In the genomic region with DNA sequence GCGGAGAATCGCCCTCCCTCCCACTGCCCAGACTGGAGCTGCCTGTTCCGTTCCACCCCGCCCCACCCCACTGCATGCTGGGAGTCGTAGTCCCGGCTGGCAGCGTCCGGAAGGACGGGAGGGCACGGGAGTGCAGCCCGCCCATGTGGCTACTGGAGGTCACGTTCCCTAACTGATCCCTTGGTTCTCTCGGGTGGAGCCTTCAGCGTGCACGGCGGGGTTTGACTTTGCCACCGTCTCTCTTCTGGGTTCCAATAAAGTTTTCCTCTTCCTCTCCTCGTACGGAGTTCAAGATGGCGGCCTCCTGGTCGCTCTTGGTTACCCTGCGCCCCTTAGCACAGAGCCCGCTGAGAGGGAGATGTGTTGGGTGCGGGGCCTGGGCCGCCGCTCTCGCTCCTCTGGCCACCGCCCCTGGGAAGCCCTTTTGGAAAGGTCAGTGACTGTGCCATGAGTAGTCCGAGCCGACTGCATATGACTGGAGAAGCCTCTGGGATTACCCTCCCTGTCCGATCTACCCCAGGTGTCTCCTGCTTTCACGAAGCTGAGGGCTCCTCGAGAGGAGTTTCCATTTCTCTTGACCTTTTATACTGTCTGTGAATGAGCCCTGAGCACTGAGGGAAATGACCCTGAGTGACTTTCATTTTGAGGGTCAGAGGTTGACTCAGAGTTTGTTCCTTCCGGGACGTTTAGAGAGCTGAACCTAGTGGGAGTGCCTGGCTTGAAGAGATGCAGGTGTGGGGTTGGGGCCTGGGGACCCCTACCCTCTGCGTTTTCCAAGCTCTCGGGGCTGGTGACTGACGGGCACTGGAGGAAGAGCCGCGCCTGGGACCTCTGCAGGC, we compare ENCODE assay signal across 8 cellular contexts. TPM values are rescaled to one million over a fixed set of nuclear protein-coding genes. Genes with fewer than 3 reads are reported as not detected.
DNase-seq lines count a peak whose midpoint lies in the region; ATAC-seq and TF ChIP-seq lines count a peak whose summit lies in the region.

A gene (plus strand): TSS at position 268 of the 839 bp plus-strand sequence. CDS start 26 bp downstream, at position 294.

- peak; percentile 83 for ATAC-seq in GM19467 (IDR thresholded peaks at IDR 0.05; ENCODE audit: unreplicated experiment)

- DNase-seq in COLO829 (ENCODE audit: low spot score): peak; percentile 76
- DNase-seq in HPDE6-E6E7 (ENCODE audit: extremely low spot score): peak; percentile 88
- peak; percentile 82 for DNase-seq in NOMO-1 treated with dmso at 0.1 percent for 144 hours (lab: John Stamatoyannopoulos, UW; ENCODE audit: unreplicated experiment)
- peak; percentile 72 for DNase-seq in activated CD8-positive, alpha-beta memory T cell treated with anti-CD3 and anti-CD28 coated beads, Interleukin-2, amount 50 U/mL, for 24 hours (ENCODE audit: extremely low read depth)
- peak; percentile 98 for DNase-seq in endodermal cell
- DNase-seq in stimulated activated CD8-positive, alpha-beta memory T cell treated with anti-CD3 and anti-CD28 coated beads, Interleukin-15, amount 100 ng/mL, for 24 hours (ENCODE audit: low read depth): peak; percentile 70

- H3K36me3 ChIP-seq in endodermal cell (ENCODE audit: control insufficient read depth, insufficient read depth, low read length) (no peaks in the 10 kb centered on the region), mesodermal cell (ENCODE audit: control insufficient read depth, insufficient read depth, low read length) (no peaks in the 10 kb centered on the region)

- H3K4me3 Mint-ChIP-seq in endodermal cell: peak within 1 kb of the TSS; percentile 84

- H3K4me1 Mint-ChIP-seq in endodermal cell: peaks cover 5% of the 10 kb centered on the region

- no peaks in the 10 kb centered on the region for H3K27me3 Mint-ChIP-seq in endodermal cell (ENCODE audit: insufficient read depth)

- no peaks in the 10 kb centered on the region for H3K36me3 Mint-ChIP-seq in endodermal cell (ENCODE audit: low read depth)

- H3K9me3 ChIP-seq in endodermal cell (ENCODE audit: control insufficient read depth, low read length): no peaks in the 10 kb centered on the region
- no peaks in the 10 kb centered on the region for H3K9me3 ChIP-seq in mesodermal cell (ENCODE audit: control insufficient read depth, low read length)

- no peak for TF ChIP-seq CTCF in endodermal cell (conservative IDR thresholded peaks at IDR 0.05)

- H3K27ac ChIP-seq in endodermal cell (ENCODE audit: low read depth, low read length) (peak within 1 kb of the TSS; percentile 76), mesodermal cell (ENCODE audit: low read depth, low read length, severe bottlenecking) (peak within 1 kb of the TSS; percentile 95)

- 0 to 1% methylated on average over 19 to 40 of the region's 40 CpGs for WGBS in endodermal cell (ENCODE audit: insufficient coverage in 1 of 2, insufficient read length in 1 of 2), 2 experiments
- WGBS in mesodermal cell (ENCODE audit: insufficient coverage in 2 of 2), 2 experiments: 1% methylated on average over 27 to 30 of the region's 40 CpGs

- H3K4me1 ChIP-seq in endodermal cell (ENCODE audit: control insufficient read depth, insufficient read depth, low read length) (no peaks in the 10 kb centered on the region), mesodermal cell (ENCODE audit: control insufficient read depth, insufficient read depth, low read length, poor library complexity, severe bottlenecking) (no peaks in the 10 kb centered on the region)

- H3K4me3 ChIP-seq in endodermal cell (ENCODE audit: low read length): peak within 1 kb of the TSS; percentile 97
- peak within 1 kb of the TSS; percentile 71 for H3K4me3 ChIP-seq in mesodermal cell (ENCODE audit: extremely low read depth, insufficient read depth, low read length, poor library complexity, severe bottlenecking)

- H3K27ac Mint-ChIP-seq in endodermal cell: peak within 1 kb of the TSS; percentile 95

- H3K9ac ChIP-seq in endodermal cell (ENCODE audit: extremely low read depth, low read length, poor library complexity, severe bottlenecking): peak within 1 kb of the TSS; percentile 78

- H3K27me3 ChIP-seq in endodermal cell (ENCODE audit: control insufficient read depth, insufficient read depth, low read length, poor library complexity, severe bottlenecking): no peaks in the 10 kb centered on the region

- no peaks in the 10 kb centered on the region for H3K9me3 Mint-ChIP-seq in endodermal cell

RNA-seq across cellular contexts. Expression of the gene that starts here (rescaled TPM):
- 10 to 100 TPM; 10.5 to 11.1 TPM for total RNA-seq in endodermal cell
- polyA plus RNA-seq in endodermal cell (2013, experiment 1 of 2): 4.3 TPM
- 5.6 TPM for polyA plus RNA-seq in endodermal cell (2013, experiment 2 of 2)
- polyA plus RNA-seq in mesodermal cell (2013, experiment 1 of 2): 7.0 TPM
- polyA plus RNA-seq in mesodermal cell (2013, experiment 2 of 2): 5.1 TPM

Comparison
In these comparisons a context has a peak if more than half of its experiments do, and no peak if none do; other contexts are left out.
1. Peak in every context shown above with its lines: DNase-seq, ATAC-seq, H3K4me3 ChIP-seq and H3K27ac ChIP-seq.